Comparison of ENCODE assay signal across 8 cellular contexts in genomic region chr10:104336829-104337526, GRCh38. TPM values are rescaled to one million over a fixed set of nuclear protein-coding genes. Genes with fewer than 3 reads are reported as not detected.
DNase-seq lines count a peak whose midpoint lies in the region; FAIRE-seq and TF ChIP-seq lines count a peak whose summit lies in the region.

No MANE protein-coding gene starts in this region.

- no peaks in the 10 kb centered on the region for H3K9me3 Mint-ChIP-seq in H9

- no peak overlapping the region for H4K91ac ChIP-seq in H9 (ENCODE audit: insufficient read length, low read depth, low read length)

- H3K23ac ChIP-seq in H9 (ENCODE audit: insufficient read length, low read depth, low read length), result no peak overlapping the region

- H3K4me1 Mint-ChIP-seq in H9, result peaks cover 56 to 61% of the 10 kb centered on the region in 2 experiments

- no peak overlapping the region; the same call in 1 of the 2 replicates for H3K14ac ChIP-seq in H9 (ENCODE audit: insufficient read depth, low read length)

- no peak overlapping the region for H2BK5ac ChIP-seq in H9 (ENCODE audit: insufficient read length, low read length)

- H3K9me3 ChIP-seq in H9 (ENCODE audit: control insufficient read depth, low read depth, low read length) (no peaks in the 10 kb centered on the region), esophagus (ENCODE audit: control insufficient read depth in 2 of 2, insufficient read depth in 1 of 2, low read depth in 1 of 2, low read length in 1 of 2) (no peaks in the 10 kb centered on the region), parathyroid adenoma (ENCODE audit: control insufficient read depth, low read length) (no peaks in the 10 kb centered on the region)

- peaks cover 12% of the 10 kb centered on the region for H3K23me2 ChIP-seq in H9 (ENCODE audit: insufficient read length, low read depth, low read length, poor library complexity, severe bottlenecking)

- no peak overlapping the region for H3K18ac ChIP-seq in H9 (ENCODE audit: insufficient read length, low read depth, low read length)

- H3K27ac ChIP-seq in H9 (ENCODE audit: insufficient read length, low read depth, low read length) (no peak overlapping the region), esophagus (ENCODE audit: low read depth in 2 of 2, low read length in 1 of 2) (peak overlapping the region; percentile 98 to 100), parathyroid adenoma (peak overlapping the region; percentile 93)

- FAIRE-seq in D721Med (lab: Jason Lieb, UNC), result no peak

- peaks cover 2 to 5% (median 3%) of the 10 kb centered on the region in 3 experiments; a peak in 3 of 7 replicates for H3K36me3 Mint-ChIP-seq in H9 (ENCODE audit: insufficient read depth in 1 of 3, low read depth in 3 of 3)

- no peak overlapping the region for H3T11ph ChIP-seq in H9 (ENCODE audit: low read length)

- peaks cover 3% of the 10 kb centered on the region; the same call in 1 of the 2 replicates for H3K27me3 Mint-ChIP-seq in H9 (ENCODE audit: low read depth)

- no peak overlapping the region for H2BK12ac ChIP-seq in H9 (ENCODE audit: insufficient read length, low read depth, low read length)

- H3K4me1 ChIP-seq in H9 (ENCODE audit: insufficient read depth, low read length) (peaks cover 14% of the 10 kb centered on the region; the same call in 1 of the 2 replicates), esophagus (ENCODE audit: control insufficient read depth in 2 of 2, insufficient read depth in 2 of 2, low read length in 1 of 2) (peaks cover 5 to 22% of the 10 kb centered on the region in 2 donors), parathyroid adenoma (no peaks in the 10 kb centered on the region)

- no peak overlapping the region for H3K56ac ChIP-seq in H9 (ENCODE audit: insufficient read length, low read depth, low read length)

- DNase-seq in GM06990 (ENCODE audit: extremely low read depth, insufficient read length) (no peak), H9 (no peak), RPMI7951 (ENCODE audit: low read depth) (peak; percentile 29), D721Med (ENCODE audit: insufficient read length, low spot score) (no peak), NK-92 (lab: John Stamatoyannopoulos, UW; ENCODE audit: unreplicated experiment) (no peak), NOMO-1 treated with dmso at 0.1 percent for 144 hours (lab: John Stamatoyannopoulos, UW; ENCODE audit: unreplicated experiment) (no peak)

- H4K8ac ChIP-seq in H9 (replicated peaks; ENCODE audit: insufficient read length, low read depth, low read length), result no peak overlapping the region

- H2BK20ac ChIP-seq in H9 (ENCODE audit: low read depth, low read length, poor library complexity, severe bottlenecking), result no peak overlapping the region

- no peak overlapping the region for H4K5ac ChIP-seq in H9 (ENCODE audit: insufficient read length, low read depth, low read length)

- H2BK15ac ChIP-seq in H9 (ENCODE audit: low read depth, low read length), result no peak overlapping the region

- H3K36me3 ChIP-seq in GM06990 (ENCODE audit: control insufficient read depth, insufficient read depth, low read length), result no peaks in the 10 kb centered on the region
- peaks cover 0 to 9% of the 10 kb centered on the region in 2 donors for H3K36me3 ChIP-seq in esophagus (ENCODE audit: control insufficient read depth in 2 of 2, insufficient read depth in 2 of 2, low read length in 1 of 2)
- H3K36me3 ChIP-seq in parathyroid adenoma (ENCODE audit: control insufficient read depth, insufficient read depth, low read length), result no peaks in the 10 kb centered on the region

- no peak overlapping the region for H2AFZ ChIP-seq in H9 (ENCODE audit: low read length)
- no peak overlapping the region for H2AFZ ChIP-seq in parathyroid adenoma

- no peaks in the 10 kb centered on the region for H3K79me1 ChIP-seq in H9 (ENCODE audit: insufficient read depth, low read depth, low read length, poor library complexity, severe bottlenecking)

- TF ChIP-seq CTCF in GM06990 (IDR thresholded peaks at IDR 0.05; ENCODE audit: insufficient read depth, low read length, poor library complexity, severe bottlenecking) (no peak), H9 (conservative IDR thresholded peaks at IDR 0.05) (no peak), parathyroid adenoma (IDR thresholded peaks at IDR 0.05) (no peak), D721Med (IDR thresholded peaks at IDR 0.05; ENCODE audit: insufficient read depth, missing control alignments) (no peak)

- no peak overlapping the region for H2BK120ac ChIP-seq in H9 (ENCODE audit: low read depth, low read length, poor library complexity, severe bottlenecking)

- H3K9ac ChIP-seq in H9 (ENCODE audit: extremely low read depth, insufficient read length, low read length) (peak overlapping the region; percentile 75), parathyroid adenoma (no peak overlapping the region)

- no peak overlapping the region for H2AK5ac ChIP-seq in H9 (ENCODE audit: insufficient read length, low read length)

- peak overlapping the region; percentile 92 to 95 for H3K4me3 Mint-ChIP-seq in H9

- H3K4me3 ChIP-seq in GM06990 (replicated peaks; ENCODE audit: low read depth, low read length), result peak overlapping the region; percentile 76
- H3K4me3 ChIP-seq in esophagus (ENCODE audit: low read depth in 1 of 2, low read length in 2 of 2), result peak overlapping the region; percentile 90 to 96
- H3K4me3 ChIP-seq in parathyroid adenoma (ENCODE audit: low read depth, low read length), result peak overlapping the region; percentile 96

- H3K4me2 ChIP-seq in H9 (ENCODE audit: insufficient read depth, insufficient read length, low read length) (peak overlapping the region; percentile 78), parathyroid adenoma (ENCODE audit: low read length) (peak overlapping the region; percentile 86)

- WGBS in H9 (ENCODE audit: extremely low coverage, insufficient read length, low lambda C conversion rate), result no CpG with 5 or more reads among the region's 14 CpGs
- 6 to 13% methylated on average over 14 of the region's 14 CpGs for WGBS in esophagus, 2 donors

- no peak overlapping the region for H3K4ac ChIP-seq in H9 (ENCODE audit: low read depth, low read length)

- H3K79me2 ChIP-seq in H9 (ENCODE audit: insufficient read depth, low read length), result peaks cover 19% of the 10 kb centered on the region; the same call in 1 of the 2 replicates
- peaks cover 20% of the 10 kb centered on the region for H3K79me2 ChIP-seq in parathyroid adenoma

- H4K20me1 ChIP-seq in H9 (ENCODE audit: control insufficient read depth, insufficient read depth, insufficient read length), result peaks cover 3% of the 10 kb centered on the region

- H3K27me3 ChIP-seq in GM06990 (replicated peaks; ENCODE audit: control insufficient read depth, insufficient read depth, low read length) (no peaks in the 10 kb centered on the region), H9 (ENCODE audit: insufficient read depth, low read length) (no peaks in the 10 kb centered on the region), esophagus (ENCODE audit: control insufficient read depth in 1 of 2, insufficient read depth in 2 of 2, low read length in 2 of 2) (no peaks in the 10 kb centered on the region), parathyroid adenoma (ENCODE audit: control insufficient read depth, insufficient read depth, low read length) (no peaks in the 10 kb centered on the region)

- H3K27ac Mint-ChIP-seq in H9, result peak overlapping the region in 1 of 3 experiments; percentile 94; a peak in 3 of 7 replicates

RNA-seq across cellular contexts. Expression of gene ITPRIP, which starts 1.3 kb away (rescaled TPM):
- total RNA-seq in H9 (2021), result 22.2 and 22.5 TPM in 2 replicates
- 3.9 and 4.0 TPM in 2 replicates for total RNA-seq in RPMI7951 (2014; rRNA removed; shearing (Covaris generic))
- polyA plus RNA-seq in esophagus, result 10 to 100 TPM; 34.0 to 34.5 TPM

RNA-seq across cellular contexts. Expression of gene CFAP58, which starts 16.7 kb away (rescaled TPM):
- total RNA-seq in H9 (2021), result 0.63 and 0.88 TPM in 2 replicates
- 0.48 and 0.49 TPM in 2 replicates for total RNA-seq in RPMI7951 (2014; rRNA removed; shearing (Covaris generic))
- polyA plus RNA-seq in esophagus, result under 1 TPM; 0.11 to 0.14 TPM
